ENCODE assay signal across 8 cellular contexts in genomic region chr9:6681147-6681956, GRCh38. TPM values are rescaled to one million over a fixed set of nuclear protein-coding genes. Genes with fewer than 3 reads are reported as not detected.
A peak's percentile ranks its signal among the peaks of the same experiment; 100 is the strongest.
DNase-seq lines count a peak whose midpoint lies in the region; ATAC-seq lines count a peak whose summit lies in the region.

No MANE protein-coding gene starts in this region.

- no peak overlapping the region for H2BK15ac ChIP-seq in mesendoderm (replicated peaks; ENCODE audit: low read depth)

- H3K9me3 ChIP-seq in CD8-positive, alpha-beta memory T cell (ENCODE audit: low read length), result no peaks in the 10 kb centered on the region

- peak overlapping the region; percentile 98 to 100 (median 99) for H3K27ac Mint-ChIP-seq in CD8-positive, alpha-beta memory T cell
- H3K27ac Mint-ChIP-seq in effector memory CD8-positive, alpha-beta T cell, result peak overlapping the region; percentile 99 to 100

- H3K4me2 ChIP-seq in mesendoderm (ENCODE audit: low read length), result peak overlapping the region; percentile 59

- peak overlapping the region; percentile 93 for H3K27ac ChIP-seq in CD8-positive, alpha-beta memory T cell (ENCODE audit: low read depth, low read length)
- peak overlapping the region; percentile 96 for H3K27ac ChIP-seq in mesendoderm (ENCODE audit: low read depth, low read length)

- CTCF ChIA-PET in CD8-positive, alpha-beta memory T cell (lab: Charles Lee), result interaction anchor here (1.0 to 2.8 kb wide), 11 partner anchors 14 to 657 kb away, joined by 3 to 11 read pairs (median 5); no protein-coding TSS in a partner anchor

- peak overlapping the region; percentile 80 for H3K9ac ChIP-seq in mesendoderm (ENCODE audit: low read length)

- peak overlapping the region; percentile 97 for H3K4me3 ChIP-seq in CD8-positive, alpha-beta memory T cell (ENCODE audit: low read length)
- H3K4me3 ChIP-seq in mesendoderm (ENCODE audit: low read length), result peak overlapping the region; percentile 42

- H3K4me1 Mint-ChIP-seq in CD8-positive, alpha-beta memory T cell, result peaks cover 17 to 31% (median 23%) of the 10 kb centered on the region in 3 donors
- H3K4me1 Mint-ChIP-seq in effector memory CD8-positive, alpha-beta T cell (ENCODE audit: low read depth in 2 of 2), result peaks cover 9 to 17% of the 10 kb centered on the region in 2 donors

- H2BK120ac ChIP-seq in mesendoderm (ENCODE audit: low read depth, low read length), result no peak overlapping the region

- ATAC-seq in GM19467 (IDR thresholded peaks at IDR 0.05; ENCODE audit: unreplicated experiment), result peak; percentile 65
- peak; percentile 85 for ATAC-seq in effector memory CD8-positive, alpha-beta T cell (replicated peaks)

- H3K4me3 Mint-ChIP-seq in CD8-positive, alpha-beta memory T cell, result peak overlapping the region; percentile 90 to 98 (median 97)
- peak overlapping the region; percentile 87 to 98 for H3K4me3 Mint-ChIP-seq in effector memory CD8-positive, alpha-beta T cell

- no peaks in the 10 kb centered on the region for H3K27me3 ChIP-seq in CD8-positive, alpha-beta memory T cell (ENCODE audit: insufficient read depth, low read length, poor library complexity, severe bottlenecking)
- no peaks in the 10 kb centered on the region for H3K27me3 ChIP-seq in mesendoderm (ENCODE audit: insufficient read depth, low read length, poor library complexity)

- H2AK5ac ChIP-seq in mesendoderm (ENCODE audit: low read length), result no peak overlapping the region

- no peaks in the 10 kb centered on the region for H3K27me3 Mint-ChIP-seq in CD8-positive, alpha-beta memory T cell
- no peaks in the 10 kb centered on the region for H3K27me3 Mint-ChIP-seq in effector memory CD8-positive, alpha-beta T cell

- POLR2A ChIA-PET in CD8-positive, alpha-beta memory T cell (lab: Charles Lee), result interaction anchor here (0.6 to 2.9 kb wide), 12 partner anchors 22 to 666 kb away, joined by 3 to 72 read pairs (median 8); partner anchors contain the start of genes GLDC, KDM4C, RANBP6 and UHRF2

- no CpG with 5 or more reads among the region's 72 CpGs for WGBS in mesendoderm (ENCODE audit: extremely low coverage, insufficient coverage, low lambda C conversion rate)

- H3K79me2 ChIP-seq in mesendoderm (ENCODE audit: control insufficient read depth, insufficient read depth, low read length), result peaks cover 2% of the 10 kb centered on the region

- peak overlapping the region; percentile 68 for H4K8ac ChIP-seq in mesendoderm (ENCODE audit: low read depth, low read length)

- H3K36me3 Mint-ChIP-seq in CD8-positive, alpha-beta memory T cell, result peaks cover 0 to 8% (median 0%) of the 10 kb centered on the region in 3 donors
- peaks cover 26% of the 10 kb centered on the region for H3K36me3 Mint-ChIP-seq in effector memory CD8-positive, alpha-beta T cell (ENCODE audit: insufficient read depth)

- peak overlapping the region; percentile 92 for H3K56ac ChIP-seq in mesendoderm (ENCODE audit: low read length)

- peak; percentile 82 to 95 (median 92) for DNase-seq in CD8-positive, alpha-beta memory T cell
- DNase-seq in HS-27A (ENCODE audit: low read depth) (peak; percentile 79), NK-92 (lab: John Stamatoyannopoulos, UW; ENCODE audit: unreplicated experiment) (peak; percentile 66), mesendoderm (peak; percentile 98)
- peak; percentile 77 to 86 (median 80) for DNase-seq in activated CD8-positive, alpha-beta memory T cell treated with anti-CD3 and anti-CD28 coated beads for 48 hours (ENCODE audit: low read depth in 2 of 3, low spot score in 2 of 3)
- peak; percentile 77 to 81 (median 79) for DNase-seq in effector memory CD8-positive, alpha-beta T cell
- DNase-seq in stimulated activated CD8-positive, alpha-beta memory T cell treated with anti-CD3 and anti-CD28 coated beads, Interleukin-12 subunit alpha, Interleukin-12 subunit beta, amount 100 ng/mL, for 4 hours (ENCODE audit: low read depth), result peak; percentile 83

- H3K9me3 Mint-ChIP-seq in CD8-positive, alpha-beta memory T cell, result no peaks in the 10 kb centered on the region
- no peaks in the 10 kb centered on the region for H3K9me3 Mint-ChIP-seq in effector memory CD8-positive, alpha-beta T cell

- H3K4me1 ChIP-seq in CD8-positive, alpha-beta memory T cell (ENCODE audit: insufficient read depth, low read length), result peaks cover 20% of the 10 kb centered on the region
- H3K4me1 ChIP-seq in mesendoderm (ENCODE audit: control insufficient read depth, low read depth, low read length), result no peaks in the 10 kb centered on the region

- H3K36me3 ChIP-seq in CD8-positive, alpha-beta memory T cell (ENCODE audit: insufficient read depth, low read length), result no peaks in the 10 kb centered on the region
- no peaks in the 10 kb centered on the region for H3K36me3 ChIP-seq in mesendoderm (ENCODE audit: control insufficient read depth, insufficient read depth, low read length)

- H2BK5ac ChIP-seq in mesendoderm (ENCODE audit: low read length), result peak overlapping the region; percentile 68

- peaks cover 1% of the 10 kb centered on the region for H3K79me1 ChIP-seq in mesendoderm (ENCODE audit: low read length)

- no peak overlapping the region for H3K23ac ChIP-seq in mesendoderm (ENCODE audit: low read length)

- peak overlapping the region; percentile 91 for H3K18ac ChIP-seq in mesendoderm (ENCODE audit: low read length)

- H3K4ac ChIP-seq in mesendoderm (ENCODE audit: low read depth, low read length), result peak overlapping the region; percentile 77

- no peak overlapping the region for H4K5ac ChIP-seq in mesendoderm (ENCODE audit: low read length)

RNA-seq across cellular contexts. Expression of gene GLDC, which starts 35.8 kb away (rescaled TPM):
- 1 to 10 TPM; 3.1 to 3.8 TPM for total RNA-seq in CD8-positive, alpha-beta memory T cell
- 0.58 TPM for polyA plus RNA-seq in CD8-positive, alpha-beta memory T cell
- polyA plus RNA-seq in mesendoderm (2013, experiment 1 of 2), result 39.5 TPM
- 39.3 TPM for polyA plus RNA-seq in mesendoderm (2013, experiment 2 of 2)

Comparison
In these comparisons a context has a peak if more than half of its experiments do, and no peak if none do; other contexts are left out.
1. Peak in every context shown above with its lines: DNase-seq, ATAC-seq, H3K4me3 ChIP-seq and H3K27ac ChIP-seq.